In genomic region chr5:168879929-168880328, GRCh38 we compare ENCODE assay signal across 10 cellular contexts.
DNase-seq lines count a peak whose midpoint lies in the region; ATAC-seq and TF ChIP-seq lines count a peak whose summit lies in the region.
"Had no signal": no experiment of that assay in that cellular context is flagged by ENCODE, and none has a peak within 500 bp of the region (broad histone marks: within the 10 kb centered on the region; RNA-seq: fewer than 3 reads in every experiment).

No MANE protein-coding gene starts in this region.

- TF ChIP-seq CTCF in body of pancreas (IDR thresholded peaks at IDR 0.05) (no peak), PC-9 (conservative IDR thresholded peaks at IDR 0.05) (no peak)

- H3F3A ChIP-seq in PC-9 (ENCODE audit: insufficient read depth, low read depth) = no peaks in the 10 kb centered on the region

- H3K4me3 ChIP-seq in body of pancreas = no peak overlapping the region
- no peak overlapping the region for H3K4me3 ChIP-seq in PC-9
- H3K4me3 ChIP-seq: A549 had no signal

- intact Hi-C loops in body of pancreas (cut with DNase I) = no loop called here
- intact Hi-C loops in activated T-helper 1 cell treated with anti-CD3 and anti-CD28 coated beads, Interleukin-12 subunit alpha, Interleukin-12 subunit beta, Interleukin-2, Interleukin-4 antibody, amounts not matched to agents 30 ng/mL and 10 ng/mL and 1 ng/mL, durations not matched to agents 14 hours and 24 hours and 36 hours (cut with micrococcal nuclease) = no loop called here
- intact Hi-C loops in PC-9 (cut with micrococcal nuclease; ENCODE audit: unreplicated experiment) = no loop called here

- H3K27ac Mint-ChIP-seq in activated T-helper 1 cell treated with anti-CD3 and anti-CD28 coated beads, Interleukin-12 subunit alpha, Interleukin-12 subunit beta, Interleukin-2, Interleukin-4 antibody, amounts not matched to agents 30 ng/mL and 10 ng/mL and 1 ng/mL, durations not matched to agents 14 hours and 24 hours and 36 hours = no peak overlapping the region

- no peaks in the 10 kb centered on the region for H3K9me2 ChIP-seq in PC-9 (ENCODE audit: insufficient read depth)

- H3K27ac ChIP-seq in body of pancreas (peak overlapping the region in 3 of 4 donors; percentile 42 to 52 (median 48)), PC-9 (no peak overlapping the region)
- H3K27ac ChIP-seq: A549 had no signal

- POLR2A ChIA-PET in PC-9 (lab: Charles Lee; ENCODE audit: unreplicated experiment) = no interaction called here

- H3K79me2 ChIP-seq in PC-9 (ENCODE audit: low read depth) = no peaks in the 10 kb centered on the region

- no peak overlapping the region for H2AFZ ChIP-seq in PC-9

- H3K4me3 Mint-ChIP-seq in activated T-helper 1 cell treated with anti-CD3 and anti-CD28 coated beads, Interleukin-12 subunit alpha, Interleukin-12 subunit beta, Interleukin-2, Interleukin-4 antibody, amounts not matched to agents 30 ng/mL and 10 ng/mL and 1 ng/mL, durations not matched to agents 14 hours and 24 hours and 36 hours = no peak overlapping the region

- WGBS in body of pancreas, 2 donors = 21 to 25% methylated on average over 8 of the region's 8 CpGs

- ATAC-seq in HG03039 (IDR thresholded peaks at IDR 0.05; ENCODE audit: unreplicated experiment) (peak; percentile 67), body of pancreas (peak; percentile 58)

- H3K36me3 ChIP-seq in body of pancreas (replicated peaks in 1 of 2; ENCODE audit: insufficient read depth in 1 of 2, low read depth in 2 of 2) (no peaks in the 10 kb centered on the region), PC-9 (ENCODE audit: low read depth) (no peaks in the 10 kb centered on the region)

- DNase-seq in NCI-H1092 treated with DMSO at 0.1 percent for 48 hours (lab: John Stamatoyannopoulos, UW) = peak; percentile 1
- no peak for DNase-seq in NCI-H1092 (lab: John Stamatoyannopoulos, UW)
- peak in 3 of 4 donors; percentile 13 to 32 (median 22) for DNase-seq in body of pancreas
- DNase-seq in stromal cell of bone marrow (ENCODE audit: low read depth) = peak; percentile 41
- DNase-seq in activated T-helper 1 cell treated with anti-CD3 and anti-CD28 coated beads, Interleukin-12 subunit alpha, Interleukin-12 subunit beta, Interleukin-2, Interleukin-4 antibody, amounts not matched to agents 30 ng/mL and 10 ng/mL and 1 ng/mL, durations not matched to agents 14 hours and 24 hours and 36 hours (ENCODE audit: low spot score) = no peak
- no peak for DNase-seq in PC-9
- no peak for DNase-seq in NCI-H2227 (lab: John Stamatoyannopoulos, UW; ENCODE audit: unreplicated experiment)
- DNase-seq: NCI-H2107 had no signal

- CTCF ChIA-PET in PC-9 (lab: Charles Lee) = no interaction called here

- H3K4me1 ChIP-seq in body of pancreas (peaks cover 28% of the 10 kb centered on the region), PC-9 (replicated peaks; ENCODE audit: insufficient read depth) (no peaks in the 10 kb centered on the region)

- H3K27me3 ChIP-seq in body of pancreas = no peaks in the 10 kb centered on the region
- peaks cover 87% of the 10 kb centered on the region for H3K27me3 ChIP-seq in PC-9 (ENCODE audit: insufficient read depth, low read depth)

- no peaks in the 10 kb centered on the region for H4K20me1 ChIP-seq in PC-9 (ENCODE audit: insufficient read depth)

- H3K9me3 ChIP-seq in body of pancreas = no peaks in the 10 kb centered on the region
- no peaks in the 10 kb centered on the region for H3K9me3 ChIP-seq in PC-9 (ENCODE audit: insufficient read depth, low read depth)
- H3K9me3 ChIP-seq: A549 had no signal

- peaks cover 8% of the 10 kb centered on the region for H3K27me3 Mint-ChIP-seq in activated T-helper 1 cell treated with anti-CD3 and anti-CD28 coated beads, Interleukin-12 subunit alpha, Interleukin-12 subunit beta, Interleukin-2, Interleukin-4 antibody, amounts not matched to agents 30 ng/mL and 10 ng/mL and 1 ng/mL, durations not matched to agents 14 hours and 24 hours and 36 hours (ENCODE audit: insufficient read depth)

- BruUV-seq in PC-9 (replicated peaks; lab: Mats Ljungman, UMichigan) = no TSS peak

- no peaks in the 10 kb centered on the region for H3K36me3 Mint-ChIP-seq in activated T-helper 1 cell treated with anti-CD3 and anti-CD28 coated beads, Interleukin-12 subunit alpha, Interleukin-12 subunit beta, Interleukin-2, Interleukin-4 antibody, amounts not matched to agents 30 ng/mL and 10 ng/mL and 1 ng/mL, durations not matched to agents 14 hours and 24 hours and 36 hours (ENCODE audit: low read depth)

- no peaks in the 10 kb centered on the region for H3K9me3 Mint-ChIP-seq in activated T-helper 1 cell treated with anti-CD3 and anti-CD28 coated beads, Interleukin-12 subunit alpha, Interleukin-12 subunit beta, Interleukin-2, Interleukin-4 antibody, amounts not matched to agents 30 ng/mL and 10 ng/mL and 1 ng/mL, durations not matched to agents 14 hours and 24 hours and 36 hours

- H3K4me2 ChIP-seq in PC-9 = no peak overlapping the region
- H3K4me2 ChIP-seq: A549 had no signal

- no peak for TF ChIP-seq POLR2A in body of pancreas (IDR thresholded peaks at IDR 0.05)

- H3K4me1 Mint-ChIP-seq in activated T-helper 1 cell treated with anti-CD3 and anti-CD28 coated beads, Interleukin-12 subunit alpha, Interleukin-12 subunit beta, Interleukin-2, Interleukin-4 antibody, amounts not matched to agents 30 ng/mL and 10 ng/mL and 1 ng/mL, durations not matched to agents 14 hours and 24 hours and 36 hours (ENCODE audit: low read depth) = no peaks in the 10 kb centered on the region

Comparison
In these comparisons a context has a peak if more than half of its experiments do, and no peak if none do; other contexts are left out.
1. DNase-seq: peak in NCI-H1092 treated with DMSO at 0.1 percent for 48 hours (single experiment), body of pancreas (3 of 4) and stromal cell of bone marrow (single experiment); none in NCI-H1092 (single experiment), activated T-helper 1 cell treated with anti-CD3 and anti-CD28 coated beads, Interleukin-12 subunit alpha, Interleukin-12 subunit beta, Interleukin-2, Interleukin-4 antibody, amounts not matched to agents 30 ng/mL and 10 ng/mL and 1 ng/mL, durations not matched to agents 14 hours and 24 hours and 36 hours (single experiment), PC-9 (0 of 2) and NCI-H2227 (single experiment).